Comparison of ENCODE assay signal across 15 cellular contexts in genomic region chr4:83964996-83965541, GRCh38.
A peak's percentile ranks its signal among the peaks of the same experiment; 100 is the strongest.
DNase-seq lines count a peak whose midpoint lies in the region; ATAC-seq and TF ChIP-seq lines count a peak whose summit lies in the region.
"Had no signal": no experiment of that assay in that cellular context is flagged by ENCODE, and none has a peak within 500 bp of the region (broad histone marks: within the 10 kb centered on the region; RNA-seq: fewer than 3 reads in every experiment).

No MANE protein-coding gene starts in this region.

- H2AFZ ChIP-seq in IMR-90 (replicated peaks; ENCODE audit: low read length, poor library complexity) (no peak overlapping the region), mammary epithelial cell (ENCODE audit: low read depth, low read length) (no peak overlapping the region), neuronal stem cell (ENCODE audit: low read length) (no peak overlapping the region), hepatocyte (no peak overlapping the region)

- H4K91ac ChIP-seq in IMR-90 (ENCODE audit: insufficient read depth, low read depth, low read length) (no peak overlapping the region), neuronal stem cell (ENCODE audit: low read depth, low read length, poor library complexity) (no peak overlapping the region)

- no peak overlapping the region for H3K4me2 ChIP-seq in IMR-90 (ENCODE audit: low read depth, low read length)
- H3K4me2 ChIP-seq in mammary epithelial cell (ENCODE audit: insufficient read depth, low read depth, low read length) = no peak overlapping the region
- no peak overlapping the region for H3K4me2 ChIP-seq in neuronal stem cell (ENCODE audit: insufficient read depth, low read length, poor library complexity, severe bottlenecking)
- no peak overlapping the region for H3K4me2 ChIP-seq in hepatocyte

- TF ChIP-seq RAD21 in IMR-90 (IDR thresholded peaks at IDR 0.05; ENCODE audit: low read length) = no peak

- no peak overlapping the region for H3K14ac ChIP-seq in IMR-90 (replicated peaks; ENCODE audit: low read depth, low read length)
- H3K14ac ChIP-seq in neuronal stem cell (ENCODE audit: low read length) = no peak overlapping the region

- dilution Hi-C loops in IMR-90 (cut with HindIII; ENCODE audit: low sequenced_read_pairs, unreplicated experiment) (no loop called here), mammary epithelial cell (cut with HindIII; ENCODE audit: low sequenced_read_pairs) (no loop called here)

- H3K23ac ChIP-seq in IMR-90 (ENCODE audit: low read depth, low read length) (no peak overlapping the region), neuronal stem cell (ENCODE audit: low read depth, low read length, poor library complexity) (no peak overlapping the region)

- in situ Hi-C loops in IMR-90 (cut with MboI; ENCODE audit: low sequenced_read_pairs) (loop anchor here (5.0 kb wide), 1 partner anchor 193 kb away; no protein-coding TSS in a partner anchor), mammary epithelial cell (cut with MboI; ENCODE audit: low sequenced_read_pairs in 2 of 2) (no loop called here)

- TF ChIP-seq POLR2A in IMR-90 (IDR thresholded peaks at IDR 0.05; ENCODE audit: low read depth, low read length) = no peak
- no peak for TF ChIP-seq POLR2A in thyroid gland (IDR thresholded peaks at IDR 0.05)

- H3K9me3 ChIP-seq in IMR-90 (ENCODE audit: control insufficient read depth, insufficient read depth, low read length) = peaks cover 2% of the 10 kb centered on the region; the same call in 1 of the 2 replicates
- peaks cover 4% of the 10 kb centered on the region for H3K9me3 ChIP-seq in mammary epithelial cell (replicated peaks; ENCODE audit: insufficient read depth, low read length)
- H3K9me3 ChIP-seq in neuronal stem cell (replicated peaks in 1 of 2; ENCODE audit: control insufficient read depth in 2 of 2, insufficient read depth in 1 of 2, low read depth in 1 of 2, low read length in 2 of 2) = peaks cover 4 to 20% of the 10 kb centered on the region in 2 donors
- no peaks in the 10 kb centered on the region for H3K9me3 ChIP-seq in thyroid gland
- H3K9me3 ChIP-seq in hepatocyte (ENCODE audit: low read depth) = no peaks in the 10 kb centered on the region
- H3K9me3 ChIP-seq: pancreas had no signal

- H3K79me2 ChIP-seq in mammary epithelial cell (ENCODE audit: insufficient read depth, low read length) = no peaks in the 10 kb centered on the region
- no peaks in the 10 kb centered on the region for H3K79me2 ChIP-seq in hepatocyte

- no peaks in the 10 kb centered on the region for H3K9me1 ChIP-seq in IMR-90 (ENCODE audit: insufficient read depth, low read length)

- H3K4me3 ChIP-seq in IMR-90 (ENCODE audit: insufficient read depth, low read depth, low read length) (no peak overlapping the region), mammary epithelial cell (replicated peaks in 1 of 3; ENCODE audit: insufficient read depth in 1 of 3, low read depth in 2 of 3, low read length in 3 of 3) (no peak overlapping the region), neuronal stem cell (ENCODE audit: low read length in 2 of 2) (no peak overlapping the region), thyroid gland (replicated peaks in 1 of 3) (no peak overlapping the region), hepatocyte (no peak overlapping the region)
- H3K4me3 ChIP-seq: mucosa of descending colon, pancreas had no signal

- no peak overlapping the region for H3K27ac ChIP-seq in IMR-90 (ENCODE audit: insufficient read depth, low read length)
- H3K27ac ChIP-seq in mammary epithelial cell (ENCODE audit: insufficient read depth, low read depth, low read length) = no peak overlapping the region
- no peak overlapping the region for H3K27ac ChIP-seq in neuronal stem cell (replicated peaks; ENCODE audit: low read length)
- H3K27ac ChIP-seq in thyroid gland = no peak overlapping the region
- no peak overlapping the region for H3K27ac ChIP-seq in hepatocyte
- H3K27ac ChIP-seq: pancreas had no signal

- H3K4ac ChIP-seq in IMR-90 (ENCODE audit: low read depth, low read length) (no peak overlapping the region), neuronal stem cell (ENCODE audit: low read length) (no peak overlapping the region)

- H3K79me1 ChIP-seq in IMR-90 (ENCODE audit: low read depth in 1 of 2, low read length in 2 of 2) (no peaks in the 10 kb centered on the region), neuronal stem cell (ENCODE audit: low read depth, low read length) (no peaks in the 10 kb centered on the region)

- H2BK20ac ChIP-seq in IMR-90 (ENCODE audit: low read depth, low read length) = no peak overlapping the region

- H4K20me1 ChIP-seq in IMR-90 (ENCODE audit: insufficient read depth, low read length) (no peaks in the 10 kb centered on the region), mammary epithelial cell (ENCODE audit: insufficient read depth, low read length) (no peaks in the 10 kb centered on the region), hepatocyte (ENCODE audit: insufficient read depth, poor library complexity, severe bottlenecking) (no peaks in the 10 kb centered on the region)

- no peak overlapping the region for H2BK120ac ChIP-seq in IMR-90 (ENCODE audit: low read depth, low read length)
- H2BK120ac ChIP-seq in neuronal stem cell (ENCODE audit: low read depth, low read length) = no peak overlapping the region

- H3K36me3 ChIP-seq in IMR-90 (ENCODE audit: control insufficient read depth, insufficient read depth, low read length) (no peaks in the 10 kb centered on the region), mammary epithelial cell (ENCODE audit: insufficient read depth, low read length) (no peaks in the 10 kb centered on the region), neuronal stem cell (replicated peaks in 1 of 2; ENCODE audit: control insufficient read depth in 2 of 2, insufficient read depth in 2 of 2, low read length in 2 of 2) (peaks cover 0 to 4% of the 10 kb centered on the region in 2 donors), thyroid gland (no peaks in the 10 kb centered on the region), hepatocyte (replicated peaks; ENCODE audit: insufficient read depth, low read depth) (no peaks in the 10 kb centered on the region)
- H3K36me3 ChIP-seq: pancreas had no signal

- H3K9me2 ChIP-seq in hepatocyte (replicated peaks; ENCODE audit: insufficient read depth) = no peaks in the 10 kb centered on the region

- POLR2A ChIA-PET in IMR-90 (lab: Charles Lee; ENCODE audit: unreplicated experiment) = no interaction called here

- CTCF ChIA-PET in IMR-90 (lab: Yijun Ruan, JAX) = interaction anchor here (1.2 to 3.6 kb wide), 2 partner anchors 59 to 194 kb away, joined by 3 to 10 read pairs; no protein-coding TSS in a partner anchor
- CTCF ChIA-PET in mammary epithelial cell (lab: Charles Lee; ENCODE audit: low non-redundant PET) = interaction anchor here (0.6 kb wide), 1 partner anchor 18 kb away, joined by 4 read pairs; no protein-coding TSS in a partner anchor

- WGBS in IMR-90 (ENCODE audit: extremely low coverage in 2 of 2, insufficient read length in 1 of 2), 2 experiments = no CpG with 5 or more reads among the region's 3 CpGs
- WGBS in mammary epithelial cell (ENCODE audit: low coverage, missing lambda C conversion rate) = 17% methylated on average over 1 of the region's 3 CpGs
- WGBS in neuronal stem cell (ENCODE audit: extremely low coverage in 2 of 2, insufficient read length in 2 of 2, insufficient replicate concordance in 1 of 2), 2 donors = no CpG with 5 or more reads among the region's 3 CpGs
- WGBS in thyroid gland, 2 donors = 93 to 96% methylated on average over 3 of the region's 3 CpGs
- WGBS in hepatocyte (ENCODE audit: low lambda C conversion rate, missing lambda C conversion rate) = 96% methylated on average over 3 of the region's 3 CpGs

- no peak overlapping the region for H2BK12ac ChIP-seq in neuronal stem cell (ENCODE audit: low read length)

- no peak for TF ChIP-seq CTCF in IMR-90 (conservative IDR thresholded peaks at IDR 0.05; ENCODE audit: low read depth, low read length)
- TF ChIP-seq CTCF in mammary epithelial cell (conservative IDR thresholded peaks at IDR 0.05 in 1 of 2, IDR thresholded peaks at IDR 0.05 in 1 of 2; ENCODE audit: extremely low read depth in 1 of 2, insufficient read depth in 1 of 2, low read depth in 1 of 2, low read length in 2 of 2) = no peak
- no peak for TF ChIP-seq CTCF in thyroid gland (IDR thresholded peaks at IDR 0.05)
- no peak for TF ChIP-seq CTCF in hepatocyte (IDR thresholded peaks at IDR 0.05; ENCODE audit: poor library complexity)

- H3K9ac ChIP-seq in IMR-90 (ENCODE audit: low read depth, low read length) (no peak overlapping the region), mammary epithelial cell (ENCODE audit: insufficient read depth, low read length) (no peak overlapping the region), neuronal stem cell (ENCODE audit: low read depth, low read length, poor library complexity) (no peak overlapping the region)

- intact Hi-C loops in IMR-90 (cut with micrococcal nuclease) (no loop called here), mammary epithelial cell (cut with micrococcal nuclease) (loop anchor here (10.0 kb wide), 1 partner anchor 290 kb away; no protein-coding TSS in a partner anchor), thyroid gland (cut with DNase I) (no loop called here)

- H2BK5ac ChIP-seq in IMR-90 (ENCODE audit: low read depth, low read length, poor library complexity, severe bottlenecking) (no peak overlapping the region), neuronal stem cell (ENCODE audit: low read length) (no peak overlapping the region)

- H4K8ac ChIP-seq in IMR-90 (ENCODE audit: low read depth in 2 of 2, low read length in 2 of 2) (no peak overlapping the region), neuronal stem cell (ENCODE audit: low read depth, low read length) (no peak overlapping the region)

- no peaks in the 10 kb centered on the region for H3K4me1 ChIP-seq in IMR-90 (ENCODE audit: control insufficient read depth, insufficient read depth, low read length)
- H3K4me1 ChIP-seq in mammary epithelial cell (ENCODE audit: insufficient read depth, low read length) = no peaks in the 10 kb centered on the region
- no peaks in the 10 kb centered on the region for H3K4me1 ChIP-seq in neuronal stem cell (ENCODE audit: control insufficient read depth in 2 of 2, insufficient read depth in 1 of 2, low read depth in 1 of 2, low read length in 2 of 2)
- H3K4me1 ChIP-seq in thyroid gland = no peaks in the 10 kb centered on the region
- no peaks in the 10 kb centered on the region for H3K4me1 ChIP-seq in hepatocyte (ENCODE audit: insufficient read depth)
- H3K4me1 ChIP-seq: pancreas had no signal

- no peak overlapping the region for H3K56ac ChIP-seq in IMR-90 (ENCODE audit: extremely low read depth, insufficient read depth, low read length)

- H2AK5ac ChIP-seq in IMR-90 (ENCODE audit: low read depth, low read length) = no peak overlapping the region
- no peak overlapping the region for H2AK5ac ChIP-seq in neuronal stem cell (ENCODE audit: low read depth, low read length)

- no peak overlapping the region for H2AK9ac ChIP-seq in IMR-90 (replicated peaks; ENCODE audit: low read depth, low read length, poor library complexity)

- no peak overlapping the region for H4K5ac ChIP-seq in IMR-90 (ENCODE audit: low read depth, low read length)

- ATAC-seq in IMR-90 (ENCODE audit: low read depth) (no peak; the same call in 1 of the 2 replicates), HG03342 (IDR thresholded peaks at IDR 0.05; ENCODE audit: unreplicated experiment) (no peak)
- ATAC-seq: mucosa of descending colon, pancreas had no signal

- DNase-seq in ELF-1 (ENCODE audit: low read depth, low spot score) (peak; percentile 12), IMR-90 (peak; percentile 54), mammary epithelial cell (peak; percentile 52), neuronal stem cell (ENCODE audit: low spot score) (peak; percentile 24), thyroid gland (no peak), hepatocyte (ENCODE audit: low spot score) (no peak)
- DNase-seq: activated CD8-positive, alpha-beta memory T cell treated with anti-CD3 and anti-CD28 coated beads for 24 hours; activated effector memory CD4-positive, alpha-beta T cell treated with Interleukin-2 at 50 U/mL for 16 hours; effector CD4-positive, alpha-beta T cell; kidney; mucosa of descending colon; NCI-H524 treated with DMSO at 0.1 percent for 48 hours; pancreas; stimulated activated CD4-positive, alpha-beta T cell treated with anti-CD3 and anti-CD28 coated beads, Interleukin-15, amount 100 ng/mL, for 24 hours had no signal

- H3K18ac ChIP-seq in IMR-90 (ENCODE audit: low read depth, low read length) (no peak overlapping the region), neuronal stem cell (ENCODE audit: low read length) (no peak overlapping the region)

- H2BK15ac ChIP-seq in IMR-90 (ENCODE audit: low read depth, low read length) = no peak overlapping the region
- H2BK15ac ChIP-seq in neuronal stem cell (ENCODE audit: low read length) = no peak overlapping the region

- H3K27me3 ChIP-seq in IMR-90 (ENCODE audit: control insufficient read depth, insufficient read depth, low read length) (0 out of 2 replicates have a peak, but pooled peaks cover 2% of the 10 kb centered on the region), mammary epithelial cell (ENCODE audit: insufficient read depth, low read length) (peaks cover 2% of the 10 kb centered on the region), neuronal stem cell (ENCODE audit: control insufficient read depth in 3 of 3, insufficient read depth in 3 of 3, low read depth in 1 of 3, low read length in 3 of 3) (no peaks in the 10 kb centered on the region), thyroid gland (no peaks in the 10 kb centered on the region), hepatocyte (no peaks in the 10 kb centered on the region)
- H3K27me3 ChIP-seq: pancreas had no signal

- BruUV-seq in IMR-90 (replicated peaks; lab: Mats Ljungman, UMichigan) (no TSS peak), mammary epithelial cell (replicated peaks; lab: Mats Ljungman, UMichigan) (no TSS peak)

Comparison
In these comparisons a context has a peak if more than half of its experiments do, and no peak if none do; other contexts are left out.
1. DNase-seq: peak in ELF-1 (single experiment), IMR-90 (single experiment), mammary epithelial cell (single experiment) and neuronal stem cell (single experiment); none in thyroid gland (0 of 2) and hepatocyte (single experiment).